Comparison of ENCODE assay signal across 1 cellular context in genomic region chr13:36888645-36889044, GRCh38.
TF ChIP-seq lines count a peak whose summit lies in the region.

No MANE protein-coding gene starts in this region.

TF ChIP-seq in GM23338, 12 proteins besides CTCF, POLR2A, EP300 and RAD21:
- no peak for TF ChIP-seq ZNF462 (CRISPR knock-in tag; IDR thresholded peaks at IDR 0.05)
- no peak for TF ChIP-seq ETS1 (IDR thresholded peaks at IDR 0.05)
- no peak for TF ChIP-seq ZNF331 (CRISPR knock-in tag; IDR thresholded peaks at IDR 0.05; ENCODE audit: low read depth)
- TF ChIP-seq POLR2AphosphoS5 (IDR thresholded peaks at IDR 0.05; ENCODE audit: low read depth): no peak
- no peak for TF ChIP-seq JUNB (IDR thresholded peaks at IDR 0.05; ENCODE audit: unreplicated experiment)
- TF ChIP-seq STAT1 (IDR thresholded peaks at IDR 0.05; ENCODE audit: unreplicated experiment): no peak
- no peak for TF ChIP-seq REST (IDR thresholded peaks at IDR 0.05; ENCODE audit: unreplicated experiment)
- no peak for TF ChIP-seq NANOG (IDR thresholded peaks at IDR 0.05; ENCODE audit: borderline replicate concordance)
